10 cellular contexts compared by ENCODE assay signal in the genomic region with DNA sequence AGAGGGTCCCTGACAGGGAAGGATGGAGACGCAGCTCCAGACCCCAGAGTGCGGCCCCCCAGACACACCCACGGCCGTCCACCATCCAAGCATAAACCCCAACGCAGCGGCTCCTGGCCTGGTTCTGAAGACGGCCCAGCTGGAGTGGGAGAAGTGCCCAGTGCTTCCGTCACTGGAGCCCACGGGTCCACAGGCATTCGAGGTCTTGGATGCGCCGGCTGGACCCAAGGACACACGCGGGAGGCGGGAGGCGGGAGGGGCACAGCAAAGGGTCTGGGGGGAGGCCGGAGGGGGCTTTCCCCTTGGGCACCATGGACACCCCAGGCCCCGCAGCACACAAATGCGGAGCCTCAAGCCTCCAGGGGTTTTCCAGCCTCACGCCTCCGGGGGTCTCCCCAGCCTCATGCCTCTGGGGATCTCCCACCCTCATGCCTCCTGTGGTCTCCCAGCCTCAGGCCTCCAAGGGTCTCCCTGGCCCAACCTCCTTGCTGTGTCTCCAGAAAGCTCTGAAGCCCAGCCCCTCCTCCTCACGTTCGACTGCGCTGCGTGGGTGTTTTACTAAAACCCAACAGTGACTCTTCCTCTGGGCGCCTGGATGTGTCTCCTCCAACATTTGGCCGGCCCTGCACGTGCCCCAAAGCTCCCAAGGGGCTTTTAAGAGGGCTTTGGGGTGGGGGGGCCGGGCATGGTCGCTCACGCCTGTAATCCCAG. TPM values are rescaled to one million over a fixed set of nuclear protein-coding genes. Genes with fewer than 3 reads are reported as not detected.
DNase-seq lines count a peak whose midpoint lies in the region; ATAC-seq and TF ChIP-seq lines count a peak whose summit lies in the region.
"Had no signal": no experiment of that assay in that cellular context is flagged by ENCODE, and none has a peak within 500 bp of the region (broad histone marks: within the 10 kb centered on the region; RNA-seq: fewer than 3 reads in every experiment).

No MANE protein-coding gene starts in this region.

- H3K36me3 ChIP-seq in parathyroid adenoma (ENCODE audit: control insufficient read depth, insufficient read depth, low read length), result no peaks in the 10 kb centered on the region
- H3K36me3 ChIP-seq: MG63 had no signal

- H3K9ac ChIP-seq in parathyroid adenoma, result no peak overlapping the region

- H3K36me3 Mint-ChIP-seq in Calu3 (ENCODE audit: insufficient read depth, unreplicated experiment) (peaks cover 27% of the 10 kb centered on the region), T-helper 17 cell (ENCODE audit: low read depth) (no peaks in the 10 kb centered on the region)

- H3K27ac ChIP-seq in parathyroid adenoma, result no peak overlapping the region

- CTCF ChIA-PET in Calu3 (lab: Charles Lee), result no interaction called here

- H3K27me3 Mint-ChIP-seq in Calu3 (ENCODE audit: unreplicated experiment), result no peaks in the 10 kb centered on the region
- no peaks in the 10 kb centered on the region for H3K27me3 Mint-ChIP-seq in T-helper 17 cell

- peak overlapping the region; percentile 64 for H2AFZ ChIP-seq in parathyroid adenoma

- H3K9me3 ChIP-seq in T-helper 17 cell (ENCODE audit: control insufficient read depth, low read length, poor library complexity, severe bottlenecking) (no peaks in the 10 kb centered on the region), parathyroid adenoma (ENCODE audit: control insufficient read depth, low read length) (no peaks in the 10 kb centered on the region)
- H3K9me3 ChIP-seq: MG63 had no signal

- ATAC-seq in T-helper 17 cell, result no peak
- ATAC-seq in GM19467 (IDR thresholded peaks at IDR 0.05; ENCODE audit: unreplicated experiment), result no peak
- ATAC-seq in HG03196 (IDR thresholded peaks at IDR 0.05; ENCODE audit: unreplicated experiment), result no peak
- no peak for ATAC-seq in HG02678 (IDR thresholded peaks at IDR 0.05; ENCODE audit: unreplicated experiment)

- intact Hi-C loops in Calu3 (cut with micrococcal nuclease; ENCODE audit: unreplicated experiment), result no loop called here

- H3K9me3 Mint-ChIP-seq in Calu3 (ENCODE audit: low read depth, unreplicated experiment), result no peaks in the 10 kb centered on the region
- H3K9me3 Mint-ChIP-seq: CD4-positive, alpha-beta T cell had no signal

- BruUV-seq in Calu3 (replicated peaks; lab: Mats Ljungman, UMichigan), result no TSS peak

- H3K79me2 ChIP-seq in parathyroid adenoma, result no peaks in the 10 kb centered on the region

- H3K4me1 Mint-ChIP-seq in Calu3 (ENCODE audit: low read depth, unreplicated experiment) (peaks cover 8% of the 10 kb centered on the region), T-helper 17 cell (peaks cover 8% of the 10 kb centered on the region)

- H3K27ac Mint-ChIP-seq in Calu3 (ENCODE audit: unreplicated experiment), result no peak overlapping the region
- H3K27ac Mint-ChIP-seq in T-helper 17 cell, result no peak overlapping the region
- H3K27ac Mint-ChIP-seq: CD4-positive, alpha-beta T cell had no signal

- DNase-seq in Calu3, result no peak
- DNase-seq in T-helper 17 cell, result no peak
- DNase-seq in fibroblast of villous mesenchyme (ENCODE audit: low read depth), result no peak
- no peak for DNase-seq in NCI-H524 (lab: John Stamatoyannopoulos, UW)

- H3K4me3 Mint-ChIP-seq in Calu3 (ENCODE audit: low read depth, unreplicated experiment), result peak overlapping the region; percentile 55
- peak overlapping the region; percentile 47 for H3K4me3 Mint-ChIP-seq in T-helper 17 cell
- H3K4me3 Mint-ChIP-seq: CD4-positive, alpha-beta T cell had no signal

- no peak for TF ChIP-seq CTCF in Calu3 (IDR thresholded peaks at IDR 0.05; ENCODE audit: unreplicated experiment)
- TF ChIP-seq CTCF in fibroblast of villous mesenchyme (IDR thresholded peaks at IDR 0.05; ENCODE audit: insufficient read depth, low read depth, low read length), result no peak
- TF ChIP-seq CTCF in parathyroid adenoma (IDR thresholded peaks at IDR 0.05), result no peak

- H3K4me3 ChIP-seq in fibroblast of villous mesenchyme (ENCODE audit: low read depth, low read length), result peak overlapping the region; percentile 39
- H3K4me3 ChIP-seq in parathyroid adenoma (ENCODE audit: low read depth, low read length), result no peak overlapping the region
- H3K4me3 ChIP-seq: MG63 had no signal

- H3K4me1 ChIP-seq in parathyroid adenoma, result no peaks in the 10 kb centered on the region

- H3K27me3 ChIP-seq in parathyroid adenoma (ENCODE audit: control insufficient read depth, insufficient read depth, low read length), result no peaks in the 10 kb centered on the region
- H3K27me3 ChIP-seq: MG63 had no signal

- peak overlapping the region; percentile 57 for H3K4me2 ChIP-seq in parathyroid adenoma (ENCODE audit: low read length)

RNA-seq across cellular contexts. Expression of gene EXD3, which starts 15.2 kb away (rescaled TPM):
- total RNA-seq in Calu3 (2022) (13.2 and 15.3 TPM in 2 replicates), T-helper 17 cell (10 to 100 TPM; 15.4 to 17.8 TPM), fibroblast of villous mesenchyme (7.3 and 8.1 TPM in 2 replicates)

RNA-seq across cellular contexts. Expression of gene NOXA1, which starts 15.4 kb away (rescaled TPM):
- total RNA-seq in Calu3 (2022) (12.0 and 12.3 TPM in 2 replicates), T-helper 17 cell (1 to 10 TPM; 3.0 to 3.3 TPM), fibroblast of villous mesenchyme (0.32 TPM in 1 of 2 replicates, not detected in the other)

RNA-seq across cellular contexts. Expression of gene ENTPD8, which starts 33.4 kb away (rescaled TPM):
- 0.97 and 1.6 TPM in 2 replicates for total RNA-seq in Calu3 (2022)
- total RNA-seq in T-helper 17 cell, result not detected
- total RNA-seq in fibroblast of villous mesenchyme, result under 0.01 TPM in 1 of 2 replicates, not detected in the other
- total RNA-seq: CD4-positive, alpha-beta T cell had no signal

RNA-seq across cellular contexts. Expression of gene NSMF, which starts 51.4 kb away (rescaled TPM):
- 31.6 and 38.3 TPM in 2 replicates for total RNA-seq in Calu3 (2022)
- total RNA-seq in T-helper 17 cell, result 10 to 100 TPM; 41.5 to 54.2 TPM
- total RNA-seq in fibroblast of villous mesenchyme, result 22.0 and 22.9 TPM in 2 replicates
